8 cellular contexts compared by ENCODE assay signal in genomic region chr2:27409321-27410073, GRCh38. TPM values are rescaled to one million over a fixed set of nuclear protein-coding genes. Genes with fewer than 3 reads are reported as not detected.
DNase-seq lines count a peak whose midpoint lies in the region; ATAC-seq and TF ChIP-seq lines count a peak whose summit lies in the region.

Gene PPM1G (minus strand): TSS chr2:27409591. CDS start chr2:27409422, 169 bp downstream.

- H3K36me3 ChIP-seq in left ventricle myocardium inferior (peaks cover 4% of the 10 kb centered on the region), psoas muscle (ENCODE audit: insufficient read depth in 1 of 2, low read depth in 1 of 2) (peaks cover 0 to 14% of the 10 kb centered on the region in 2 donors), urinary bladder (ENCODE audit: insufficient read depth) (peaks cover 2% of the 10 kb centered on the region)

- H3K27ac ChIP-seq in left ventricle myocardium inferior (replicated peaks) = peak within 1 kb of the TSS; percentile 92
- H3K27ac ChIP-seq in psoas muscle = peak within 1 kb of the TSS; percentile 97
- peak within 1 kb of the TSS; percentile 44 for H3K27ac ChIP-seq in urinary bladder (ENCODE audit: low read depth)

- DNase-seq in NCI-H187 (lab: John Stamatoyannopoulos, UW) = peak; percentile 97
- DNase-seq in T-helper 17 cell = peak; percentile 94 to 97 (median 95)
- DNase-seq in amygdala (lab: John Stamatoyannopoulos, UW) = peak in 55 of 56 donors; percentile 56 to 97 (median 87)
- DNase-seq in left ventricle myocardium inferior = peak; percentile 94
- peak; percentile 95 to 98 for DNase-seq in psoas muscle

- peak within 1 kb of the TSS; percentile 98 for H3K4me3 ChIP-seq in left ventricle myocardium inferior
- H3K4me3 ChIP-seq in psoas muscle = peak within 1 kb of the TSS; percentile 98
- peak within 1 kb of the TSS; percentile 98 for H3K4me3 ChIP-seq in urinary bladder (ENCODE audit: low read depth, low read length)

- intact Hi-C loops in left ventricle myocardium inferior (cut with micrococcal nuclease) = no loop called here
- intact Hi-C loops in psoas muscle (cut with DNase I) = loop anchor here (2.0 kb wide), 1 partner anchor 19 kb away; the partner anchor contains the start of gene NRBP1 (in 2 of the 2)

- WGBS in psoas muscle, 3 donors = 0 to 1% (median 0%) methylated on average over 72 to 82 of the region's 82 CpGs
- WGBS in urinary bladder = under 1% methylated on average over 82 of the region's 82 CpGs

- TF ChIP-seq CTCF in left ventricle myocardium inferior (IDR thresholded peaks at IDR 0.05; ENCODE audit: borderline replicate concordance) = peak; percentile 9
- TF ChIP-seq CTCF in psoas muscle (IDR thresholded peaks at IDR 0.05) = no peak

- H3K4me1 ChIP-seq in left ventricle myocardium inferior (peaks cover 45% of the 10 kb centered on the region), psoas muscle (peaks cover 24% of the 10 kb centered on the region), urinary bladder (ENCODE audit: insufficient read depth) (peaks cover 1% of the 10 kb centered on the region)

- ATAC-seq in GM18499 (IDR thresholded peaks at IDR 0.05; ENCODE audit: insufficient read depth, unreplicated experiment) = peak; percentile 70
- ATAC-seq in HG02938 (IDR thresholded peaks at IDR 0.05; ENCODE audit: unreplicated experiment) = peak; percentile 90
- peak; percentile 98 for ATAC-seq in T-helper 17 cell
- peak; percentile 99 for ATAC-seq in psoas muscle

- H3K4me3 Mint-ChIP-seq in T-helper 17 cell = peak within 1 kb of the TSS; percentile 88

- H3K4me1 Mint-ChIP-seq in T-helper 17 cell = peaks cover 30% of the 10 kb centered on the region

- H3K27me3 Mint-ChIP-seq in T-helper 17 cell = peaks cover 10% of the 10 kb centered on the region

- H3K27ac Mint-ChIP-seq in T-helper 17 cell = peak within 1 kb of the TSS; percentile 76

- H3K36me3 Mint-ChIP-seq in T-helper 17 cell (ENCODE audit: low read depth) = peaks cover 2% of the 10 kb centered on the region

- H3K27me3 ChIP-seq in left ventricle myocardium inferior (ENCODE audit: low read depth) (no peaks in the 10 kb centered on the region), psoas muscle (ENCODE audit: insufficient read depth in 3 of 3, low read length in 2 of 3) (no peaks in the 10 kb centered on the region)

- H3K9me3 ChIP-seq in T-helper 17 cell (ENCODE audit: control insufficient read depth, low read length, poor library complexity, severe bottlenecking) = no peaks in the 10 kb centered on the region
- no peaks in the 10 kb centered on the region for H3K9me3 ChIP-seq in left ventricle myocardium inferior (replicated peaks)
- no peaks in the 10 kb centered on the region for H3K9me3 ChIP-seq in psoas muscle

RNA-seq across cellular contexts. Expression of gene PPM1G, which starts in this region (rescaled TPM):
- total RNA-seq in T-helper 17 cell (10 to 100 TPM; 43.6 to 50.2 TPM), left ventricle myocardium inferior (34.4 TPM), psoas muscle (10 to 100 TPM; 44.0 to 83.6 (median 68.4) TPM), urinary bladder (30.0 TPM)
- polyA plus RNA-seq in psoas muscle (100 to 1,000 TPM in 2 of 3 donors, 10 to 100 TPM in 1; 83.4 to 167 (median 127) TPM), urinary bladder (65.5 TPM)

Comparison
In these comparisons a context has a peak if more than half of its experiments do, and no peak if none do; other contexts are left out.
1. Peak in every context shown above with its lines: DNase-seq, ATAC-seq, H3K4me3 ChIP-seq and H3K27ac ChIP-seq.
2. H3K27ac ChIP-seq: peak in every context shown above with its lines; median percentile 97 in psoas muscle; 92 in left ventricle myocardium inferior; 44 in urinary bladder.